ENCODE assay signal across 6 cellular contexts in the genomic region with DNA sequence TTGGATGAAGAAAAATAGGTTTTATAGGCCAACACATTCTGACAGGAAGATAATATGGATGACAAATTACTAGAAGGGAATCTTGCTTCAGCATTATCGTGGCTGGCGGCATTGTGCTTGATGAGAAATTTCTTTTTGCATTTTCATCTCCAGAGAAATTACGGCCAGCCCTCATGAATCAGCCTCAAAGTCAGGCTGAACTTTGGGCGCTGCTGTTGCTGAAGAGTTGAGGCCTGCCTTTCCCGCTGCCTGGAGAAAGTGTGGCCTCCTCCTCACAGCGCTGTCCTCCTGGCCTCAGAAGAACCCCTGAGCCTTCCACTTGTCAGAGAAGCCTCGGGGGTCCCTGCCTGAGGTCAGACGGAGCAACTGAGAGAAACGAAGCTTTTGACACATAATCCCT.
"Had no signal": no experiment of that assay in that cellular context is flagged by ENCODE, and none has a peak within 500 bp of the region (broad histone marks: within the 10 kb centered on the region; RNA-seq: fewer than 3 reads in every experiment).

No MANE protein-coding gene starts in this region.

- H3K4me3 Mint-ChIP-seq: H9 had no signal

- H3K4me1 Mint-ChIP-seq: H9 had no signal

- H3K27ac ChIP-seq: GM23248 had no signal

- H3K4me3 ChIP-seq: GM23248, K562 had no signal

- DNase-seq: GM23248, GOT3, H9, HCEC 1CT, IMR-90 had no signal

- ATAC-seq: K562 had no signal

- H3K9me3 Mint-ChIP-seq: H9 had no signal
